9 cellular contexts compared by ENCODE assay signal in the genomic region with DNA sequence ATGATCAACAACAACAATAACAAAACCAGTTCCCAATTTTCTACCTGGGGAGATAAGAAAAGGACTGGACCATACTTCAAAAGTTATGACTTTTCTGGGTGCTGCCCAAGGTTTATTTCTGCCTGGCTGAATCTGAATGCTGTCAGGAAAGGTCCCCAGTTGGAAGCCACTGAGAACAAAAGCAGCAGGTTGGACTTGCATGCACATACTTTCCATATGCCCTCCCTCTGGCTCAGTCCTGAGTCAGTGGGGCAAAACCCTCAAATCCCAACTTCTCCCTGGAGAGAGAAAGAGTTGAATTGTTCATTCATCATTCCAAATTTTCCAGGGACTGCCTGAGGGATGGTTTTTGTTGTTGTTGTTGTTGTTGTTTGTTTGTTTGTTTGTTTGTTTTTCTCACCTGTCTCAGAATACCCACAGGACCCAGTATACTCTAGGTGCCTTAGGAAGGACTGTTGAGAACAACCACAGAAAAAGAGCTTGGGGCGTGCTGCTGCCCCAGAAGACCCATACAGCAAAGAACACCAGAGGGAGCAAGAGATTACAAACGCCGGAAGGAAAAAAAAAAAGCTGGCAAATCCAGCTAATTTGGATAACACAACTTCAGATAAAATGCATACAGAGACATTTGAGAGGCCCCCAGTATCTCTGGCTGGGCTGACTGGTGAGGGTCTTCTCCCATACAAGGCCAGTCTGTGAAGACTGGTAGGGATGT.
DNase-seq lines count a peak whose midpoint lies in the region; ATAC-seq and TF ChIP-seq lines count a peak whose summit lies in the region.
"Had no signal": no experiment of that assay in that cellular context is flagged by ENCODE, and none has a peak within 500 bp of the region (broad histone marks: within the 10 kb centered on the region; RNA-seq: fewer than 3 reads in every experiment).

No MANE protein-coding gene starts in this region.

- POLR2A ChIA-PET in PC-9 (lab: Charles Lee; ENCODE audit: unreplicated experiment) = no interaction called here

- intact Hi-C loops in PC-9 (cut with micrococcal nuclease; ENCODE audit: unreplicated experiment) = no loop called here

- no peaks in the 10 kb centered on the region for H4K20me1 ChIP-seq in PC-9 (ENCODE audit: insufficient read depth)

- no peaks in the 10 kb centered on the region for H3K79me2 ChIP-seq in PC-9 (ENCODE audit: low read depth)

- no peaks in the 10 kb centered on the region for H3F3A ChIP-seq in PC-9 (ENCODE audit: insufficient read depth, low read depth)

- DNase-seq in PC-9 (peak in 1 of 2 experiments; percentile 8), foreskin keratinocyte (peak in 1 of 2 donors; percentile 21), NCI-H510A (lab: John Stamatoyannopoulos, UW) (no peak), T-helper 1 cell (no peak)

- CTCF ChIA-PET in PC-9 (lab: Charles Lee) = interaction anchor here (0.5 to 0.6 kb wide), 6 partner anchors 16 to 1639 kb away, joined by 3 to 10 read pairs (median 3); no protein-coding TSS in a partner anchor

- no TSS peak for BruUV-seq in PC-9 (replicated peaks; lab: Mats Ljungman, UMichigan)

- H3K4me1 ChIP-seq in PC-9 (replicated peaks; ENCODE audit: insufficient read depth) (no peaks in the 10 kb centered on the region), foreskin keratinocyte (no peaks in the 10 kb centered on the region)

- H3K27me3 ChIP-seq in PC-9 (ENCODE audit: insufficient read depth, low read depth) (no peaks in the 10 kb centered on the region), foreskin keratinocyte (peaks cover 15% of the 10 kb centered on the region)
- H3K27me3 ChIP-seq: neutrophil had no signal

- H3K9me3 ChIP-seq in PC-9 (ENCODE audit: insufficient read depth, low read depth) = no peaks in the 10 kb centered on the region
- H3K9me3 ChIP-seq: neutrophil had no signal

- no peak overlapping the region for H3K4me3 ChIP-seq in PC-9

- TF ChIP-seq CTCF in 22Rv1 (IDR thresholded peaks at IDR 0.05) = peak; percentile 42
- peak; percentile 13 for TF ChIP-seq CTCF in GM12873 (IDR thresholded peaks at IDR 0.05; ENCODE audit: insufficient read depth, low read depth, low read length, missing control alignments)
- TF ChIP-seq CTCF in PC-9 (conservative IDR thresholded peaks at IDR 0.05) = peak; percentile 57
- TF ChIP-seq CTCF in foreskin keratinocyte (conservative IDR thresholded peaks at IDR 0.05) = peak; percentile 60

- no peaks in the 10 kb centered on the region for H3K36me3 ChIP-seq in PC-9 (ENCODE audit: low read depth)
- H3K36me3 ChIP-seq: neutrophil had no signal

- H3K4me2 ChIP-seq in PC-9 = no peak overlapping the region

- ATAC-seq in foreskin keratinocyte (peak; percentile 64), GM21737 (IDR thresholded peaks at IDR 0.05; ENCODE audit: unreplicated experiment) (no peak), HG02938 (IDR thresholded peaks at IDR 0.05; ENCODE audit: unreplicated experiment) (no peak)

- no peak overlapping the region for H3K27ac ChIP-seq in 22Rv1
- H3K27ac ChIP-seq in PC-9 = no peak overlapping the region
- no peak overlapping the region for H3K27ac ChIP-seq in foreskin keratinocyte
- H3K27ac ChIP-seq: neutrophil had no signal

- no peaks in the 10 kb centered on the region for H3K9me2 ChIP-seq in PC-9 (ENCODE audit: insufficient read depth)

- H2AFZ ChIP-seq in PC-9 = no peak overlapping the region
